8 cellular contexts compared by ENCODE assay signal in genomic region chr11:35907648-35908431, GRCh38. TPM values are rescaled to one million over a fixed set of nuclear protein-coding genes. Genes with fewer than 3 reads are reported as not detected.
DNase-seq lines count a peak whose midpoint lies in the region; ATAC-seq and TF ChIP-seq lines count a peak whose summit lies in the region.

No MANE protein-coding gene starts in this region.

- DNase-seq in RPMI7951 (ENCODE audit: low read depth) (peak; percentile 38), left lung (no peak), NCI-H2029 treated with DMSO at 0.1 percent for 48 hours (lab: John Stamatoyannopoulos, UW) (no peak), cortex of kidney (lab: John Stamatoyannopoulos, UW) (no peak), NCI-H82 (lab: John Stamatoyannopoulos, UW) (no peak)
- no peak for DNase-seq in activated naive CD4-positive, alpha-beta T cell treated with anti-CD3 and anti-CD28 coated beads for 36 hours

- peaks cover 2% of the 10 kb centered on the region for H3K36me3 Mint-ChIP-seq in activated naive CD4-positive, alpha-beta T cell treated with anti-CD3 and anti-CD28 coated beads for 36 hours (ENCODE audit: low read depth)

- peak overlapping the region in 1 of 2 donors; percentile 10 for H3K27ac ChIP-seq in left lung

- ATAC-seq in GM18511 (IDR thresholded peaks at IDR 0.05; ENCODE audit: unreplicated experiment) (peak; percentile 85), HG02852 (IDR thresholded peaks at IDR 0.05; ENCODE audit: unreplicated experiment) (peak; percentile 80), left lung (peak; percentile 60)

- no peaks in the 10 kb centered on the region for H3K4me1 Mint-ChIP-seq in activated naive CD4-positive, alpha-beta T cell treated with anti-CD3 and anti-CD28 coated beads for 36 hours (ENCODE audit: low read depth)

- H3K4me3 ChIP-seq in left lung, result no peak overlapping the region

- TF ChIP-seq CTCF in left lung (IDR thresholded peaks at IDR 0.05), result no peak

- no peaks in the 10 kb centered on the region for H3K27me3 ChIP-seq in left lung

- no peak overlapping the region for H3K27ac Mint-ChIP-seq in activated naive CD4-positive, alpha-beta T cell treated with anti-CD3 and anti-CD28 coated beads for 36 hours

- CTCF ChIA-PET in activated naive CD4-positive, alpha-beta T cell treated with anti-CD3 and anti-CD28 coated beads for 36 hours (lab: Charles Lee), result no interaction called here

- H3K9me3 Mint-ChIP-seq in activated naive CD4-positive, alpha-beta T cell treated with anti-CD3 and anti-CD28 coated beads for 36 hours, result peaks cover 6% of the 10 kb centered on the region

- H3K4me1 ChIP-seq in left lung, result peaks cover 0 to 19% of the 10 kb centered on the region in 2 donors

- peaks cover 3% of the 10 kb centered on the region for H3K27me3 Mint-ChIP-seq in activated naive CD4-positive, alpha-beta T cell treated with anti-CD3 and anti-CD28 coated beads for 36 hours (ENCODE audit: low read depth)

- H3K4me3 Mint-ChIP-seq in activated naive CD4-positive, alpha-beta T cell treated with anti-CD3 and anti-CD28 coated beads for 36 hours, result no peak overlapping the region

- no peaks in the 10 kb centered on the region for H3K36me3 ChIP-seq in left lung

- intact Hi-C loops in left lung (cut with DNase I), result no loop called here
- intact Hi-C loops in activated naive CD4-positive, alpha-beta T cell treated with anti-CD3 and anti-CD28 coated beads for 36 hours (cut with micrococcal nuclease), result no loop called here

- H3K9me3 ChIP-seq in left lung, result peaks cover 0 to 7% of the 10 kb centered on the region in 2 donors

RNA-seq across cellular contexts. Expression of gene LDLRAD3, which starts 36.0 kb away (rescaled TPM):
- total RNA-seq in RPMI7951 (2014; rRNA removed; shearing (Covaris generic)), result 3.8 TPM in 2 replicates
- 10 to 100 TPM in 1 of 2 donors, 1 to 10 TPM in 1; 7.1 to 14.4 TPM for total RNA-seq in left lung
- under 1 TPM; 0.17 to 0.22 TPM for total RNA-seq in activated naive CD4-positive, alpha-beta T cell treated with anti-CD3 and anti-CD28 coated beads for 36 hours
